ENCODE assay signal across 1 cellular context in the genomic region with DNA sequence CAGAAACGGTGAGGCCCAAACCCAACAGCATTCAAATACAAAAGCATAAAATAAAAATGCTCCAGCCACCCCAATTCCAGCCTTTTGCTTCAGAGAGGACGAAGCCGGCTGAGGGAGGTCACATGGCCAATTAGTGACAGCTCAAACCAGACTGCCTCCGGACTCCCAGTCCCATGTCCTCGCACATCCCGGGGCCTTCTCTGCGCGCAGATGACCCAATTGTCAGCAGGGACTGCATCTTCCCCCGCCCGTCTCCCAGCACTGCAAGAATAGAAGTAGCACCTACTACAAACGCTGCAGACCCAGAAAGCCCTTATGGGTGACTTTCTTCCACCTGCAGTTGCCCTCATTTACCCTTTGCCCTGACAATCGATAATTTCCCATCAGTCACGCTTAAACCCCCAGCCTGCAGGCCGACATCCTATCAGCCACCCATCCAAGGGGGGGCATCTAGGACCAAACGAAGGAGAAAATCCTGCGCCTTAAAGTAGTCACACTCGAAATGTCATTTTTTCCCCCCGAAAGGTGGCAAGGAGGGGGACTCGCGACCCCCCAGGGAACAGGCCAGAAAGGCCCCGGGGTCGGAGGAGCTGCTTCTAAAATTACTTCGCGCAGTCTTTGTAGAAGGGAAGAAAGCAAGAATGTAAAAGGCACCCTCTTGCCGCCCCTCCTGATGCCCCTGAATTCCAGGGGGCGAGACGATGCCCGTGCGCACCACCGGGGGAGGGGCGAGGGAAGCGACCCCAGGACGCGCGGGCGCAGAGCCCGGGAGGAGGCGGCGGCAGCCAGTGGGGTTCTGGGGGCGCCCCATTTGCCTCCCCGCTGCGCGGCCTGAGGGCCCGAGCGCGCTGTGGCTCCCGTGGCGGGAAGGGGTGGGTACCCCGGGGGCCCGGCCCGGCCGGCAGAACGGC.
TF ChIP-seq lines count a peak whose summit lies in the region.

No MANE protein-coding gene starts in this region.

TF ChIP-seq in HepG2, 621 proteins besides CTCF, POLR2A, EP300 and RAD21 (continued from another document and continues in another):
- TF ChIP-seq, protein P1, sequence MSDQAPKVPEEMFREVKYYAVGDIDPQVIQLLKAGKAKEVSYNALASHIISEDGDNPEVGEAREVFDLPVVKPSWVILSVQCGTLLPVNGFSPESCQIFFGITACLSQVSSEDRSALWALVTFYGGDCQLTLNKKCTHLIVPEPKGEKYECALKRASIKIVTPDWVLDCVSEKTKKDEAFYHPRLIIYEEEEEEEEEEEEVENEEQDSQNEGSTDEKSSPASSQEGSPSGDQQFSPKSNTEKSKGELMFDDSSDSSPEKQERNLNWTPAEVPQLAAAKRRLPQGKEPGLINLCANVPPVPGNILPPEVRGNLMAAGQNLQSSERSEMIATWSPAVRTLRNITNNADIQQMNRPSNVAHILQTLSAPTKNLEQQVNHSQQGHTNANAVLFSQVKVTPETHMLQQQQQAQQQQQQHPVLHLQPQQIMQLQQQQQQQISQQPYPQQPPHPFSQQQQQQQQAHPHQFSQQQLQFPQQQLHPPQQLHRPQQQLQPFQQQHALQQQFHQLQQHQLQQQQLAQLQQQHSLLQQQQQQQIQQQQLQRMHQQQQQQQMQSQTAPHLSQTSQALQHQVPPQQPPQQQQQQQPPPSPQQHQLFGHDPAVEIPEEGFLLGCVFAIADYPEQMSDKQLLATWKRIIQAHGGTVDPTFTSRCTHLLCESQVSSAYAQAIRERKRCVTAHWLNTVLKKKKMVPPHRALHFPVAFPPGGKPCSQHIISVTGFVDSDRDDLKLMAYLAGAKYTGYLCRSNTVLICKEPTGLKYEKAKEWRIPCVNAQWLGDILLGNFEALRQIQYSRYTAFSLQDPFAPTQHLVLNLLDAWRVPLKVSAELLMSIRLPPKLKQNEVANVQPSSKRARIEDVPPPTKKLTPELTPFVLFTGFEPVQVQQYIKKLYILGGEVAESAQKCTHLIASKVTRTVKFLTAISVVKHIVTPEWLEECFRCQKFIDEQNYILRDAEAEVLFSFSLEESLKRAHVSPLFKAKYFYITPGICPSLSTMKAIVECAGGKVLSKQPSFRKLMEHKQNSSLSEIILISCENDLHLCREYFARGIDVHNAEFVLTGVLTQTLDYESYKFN (CRISPR knock-in tag; conservative IDR thresholded peaks at IDR 0.05), result peak; percentile 80
- peak; percentile 64; the same call in 1 of the 2 replicates for TF ChIP-seq ZNF678 (CRISPR knock-in tag; IDR thresholded peaks at IDR 0.05)
- peak; percentile 13; the same call in 1 of the 2 replicates for TF ChIP-seq SP2 (CRISPR knock-in tag; IDR thresholded peaks at IDR 0.05)
- no peak for TF ChIP-seq CHCHD3 (CRISPR knock-in tag; IDR thresholded peaks at IDR 0.05)
- no peak for TF ChIP-seq WIZ (CRISPR knock-in tag; IDR thresholded peaks at IDR 0.05)
- TF ChIP-seq ZBTB42 (CRISPR knock-in tag; IDR thresholded peaks at IDR 0.05), result no peak
- TF ChIP-seq, protein P2, sequence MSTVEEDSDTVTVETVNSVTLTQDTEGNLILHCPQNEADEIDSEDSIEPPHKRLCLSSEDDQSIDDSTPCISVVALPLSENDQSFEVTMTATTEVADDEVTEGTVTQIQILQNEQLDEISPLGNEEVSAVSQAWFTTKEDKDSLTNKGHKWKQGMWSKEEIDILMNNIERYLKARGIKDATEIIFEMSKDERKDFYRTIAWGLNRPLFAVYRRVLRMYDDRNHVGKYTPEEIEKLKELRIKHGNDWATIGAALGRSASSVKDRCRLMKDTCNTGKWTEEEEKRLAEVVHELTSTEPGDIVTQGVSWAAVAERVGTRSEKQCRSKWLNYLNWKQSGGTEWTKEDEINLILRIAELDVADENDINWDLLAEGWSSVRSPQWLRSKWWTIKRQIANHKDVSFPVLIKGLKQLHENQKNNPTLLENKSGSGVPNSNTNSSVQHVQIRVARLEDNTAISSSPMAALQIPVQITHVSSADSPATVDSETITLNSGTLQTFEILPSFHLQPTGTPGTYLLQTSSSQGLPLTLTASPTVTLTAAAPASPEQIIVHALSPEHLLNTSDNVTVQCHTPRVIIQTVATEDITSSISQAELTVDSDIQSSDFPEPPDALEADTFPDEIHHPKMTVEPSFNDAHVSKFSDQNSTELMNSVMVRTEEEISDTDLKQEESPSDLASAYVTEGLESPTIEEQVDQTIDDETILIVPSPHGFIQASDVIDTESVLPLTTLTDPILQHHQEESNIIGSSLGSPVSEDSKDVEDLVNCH (CRISPR knock-in tag; IDR thresholded peaks at IDR 0.05), result no peak; the same call in 1 of the 2 replicates
- 0 out of 2 replicates have a peak, but pooled peaks have one; percentile 39 for TF ChIP-seq CCDC6 (CRISPR knock-in tag; IDR thresholded peaks at IDR 0.05)
- TF ChIP-seq ZNF292 (CRISPR knock-in tag; IDR thresholded peaks at IDR 0.05; ENCODE audit: borderline replicate concordance, low read depth), result peak; percentile 77
- TF ChIP-seq, protein P3, sequence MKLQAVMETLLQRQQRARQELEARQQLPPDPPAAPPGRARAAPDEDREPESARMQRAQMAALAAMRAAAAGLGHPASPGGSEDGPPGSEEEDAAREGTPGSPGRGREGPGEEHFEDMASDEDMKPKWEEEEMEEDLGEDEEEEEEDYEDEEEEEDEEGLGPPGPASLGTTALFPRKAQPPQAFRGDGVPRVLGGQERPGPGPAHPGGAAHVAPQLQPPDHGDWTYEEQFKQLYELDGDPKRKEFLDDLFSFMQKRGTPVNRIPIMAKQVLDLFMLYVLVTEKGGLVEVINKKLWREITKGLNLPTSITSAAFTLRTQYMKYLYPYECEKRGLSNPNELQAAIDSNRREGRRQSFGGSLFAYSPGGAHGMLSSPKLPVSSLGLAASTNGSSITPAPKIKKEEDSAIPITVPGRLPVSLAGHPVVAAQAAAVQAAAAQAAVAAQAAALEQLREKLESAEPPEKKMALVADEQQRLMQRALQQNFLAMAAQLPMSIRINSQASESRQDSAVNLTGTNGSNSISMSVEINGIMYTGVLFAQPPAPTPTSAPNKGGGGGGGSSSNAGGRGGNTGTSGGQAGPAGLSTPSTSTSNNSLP (IDR thresholded peaks at IDR 0.05; ENCODE audit: low read depth, low read length), result no peak
- TF ChIP-seq ZNF253 (CRISPR knock-in tag; IDR thresholded peaks at IDR 0.05; ENCODE audit: borderline replicate concordance), result 0 out of 2 replicates have a peak, but pooled peaks have one; percentile 26
- TF ChIP-seq, protein P4, sequence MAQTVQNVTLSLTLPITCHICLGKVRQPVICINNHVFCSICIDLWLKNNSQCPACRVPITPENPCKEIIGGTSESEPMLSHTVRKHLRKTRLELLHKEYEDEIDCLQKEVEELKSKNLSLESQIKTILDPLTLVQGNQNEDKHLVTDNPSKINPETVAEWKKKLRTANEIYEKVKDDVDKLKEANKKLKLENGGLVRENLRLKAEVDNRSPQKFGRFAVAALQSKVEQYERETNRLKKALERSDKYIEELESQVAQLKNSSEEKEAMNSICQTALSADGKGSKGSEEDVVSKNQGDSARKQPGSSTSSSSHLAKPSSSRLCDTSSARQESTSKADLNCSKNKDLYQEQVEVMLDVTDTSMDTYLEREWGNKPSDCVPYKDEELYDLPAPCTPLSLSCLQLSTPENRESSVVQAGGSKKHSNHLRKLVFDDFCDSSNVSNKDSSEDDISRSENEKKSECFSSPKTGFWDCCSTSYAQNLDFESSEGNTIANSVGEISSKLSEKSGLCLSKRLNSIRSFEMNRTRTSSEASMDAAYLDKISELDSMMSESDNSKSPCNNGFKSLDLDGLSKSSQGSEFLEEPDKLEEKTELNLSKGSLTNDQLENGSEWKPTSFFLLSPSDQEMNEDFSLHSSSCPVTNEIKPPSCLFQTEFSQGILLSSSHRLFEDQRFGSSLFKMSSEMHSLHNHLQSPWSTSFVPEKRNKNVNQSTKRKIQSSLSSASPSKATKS (CRISPR knock-in tag; IDR thresholded peaks at IDR 0.05), result no peak
- peak; percentile 57; the same call in 1 of the 2 replicates for TF ChIP-seq YEATS4 (CRISPR knock-in tag; IDR thresholded peaks at IDR 0.05; ENCODE audit: borderline replicate concordance)
- TF ChIP-seq, protein P5, sequence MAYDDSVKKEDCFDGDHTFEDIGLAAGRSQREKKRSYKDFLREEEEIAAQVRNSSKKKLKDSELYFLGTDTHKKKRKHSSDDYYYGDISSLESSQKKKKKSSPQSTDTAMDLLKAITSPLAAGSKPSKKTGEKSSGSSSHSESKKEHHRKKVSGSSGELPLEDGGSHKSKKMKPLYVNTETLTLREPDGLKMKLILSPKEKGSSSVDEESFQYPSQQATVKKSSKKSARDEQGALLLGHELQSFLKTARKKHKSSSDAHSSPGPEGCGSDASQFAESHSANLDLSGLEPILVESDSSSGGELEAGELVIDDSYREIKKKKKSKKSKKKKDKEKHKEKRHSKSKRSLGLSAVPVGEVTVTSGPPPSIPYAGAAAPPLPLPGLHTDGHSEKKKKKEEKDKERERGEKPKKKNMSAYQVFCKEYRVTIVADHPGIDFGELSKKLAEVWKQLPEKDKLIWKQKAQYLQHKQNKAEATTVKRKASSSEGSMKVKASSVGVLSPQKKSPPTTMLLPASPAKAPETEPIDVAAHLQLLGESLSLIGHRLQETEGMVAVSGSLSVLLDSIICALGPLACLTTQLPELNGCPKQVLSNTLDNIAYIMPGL (CRISPR knock-in tag; IDR thresholded peaks at IDR 0.05; ENCODE audit: borderline replicate concordance in 1 of 2, low read depth in 1 of 2), result peak; percentile 48 to 65; a peak in 2 of 4 replicates
- no peak for TF ChIP-seq NR3C1 (CRISPR knock-in tag; IDR thresholded peaks at IDR 0.05)
- TF ChIP-seq MYC (CRISPR knock-in tag; IDR thresholded peaks at IDR 0.05; ENCODE audit: borderline replicate concordance), result no peak; the same call in 1 of the 2 replicates
- peak; percentile 80 for TF ChIP-seq ARNTL (CRISPR knock-in tag; IDR thresholded peaks at IDR 0.05)
- TF ChIP-seq MATR3 (CRISPR knock-in tag; IDR thresholded peaks at IDR 0.05), result no peak
- TF ChIP-seq ARNT2 (CRISPR knock-in tag; IDR thresholded peaks at IDR 0.05; ENCODE audit: low read depth), result peak; percentile 49
- TF ChIP-seq, protein P6, sequence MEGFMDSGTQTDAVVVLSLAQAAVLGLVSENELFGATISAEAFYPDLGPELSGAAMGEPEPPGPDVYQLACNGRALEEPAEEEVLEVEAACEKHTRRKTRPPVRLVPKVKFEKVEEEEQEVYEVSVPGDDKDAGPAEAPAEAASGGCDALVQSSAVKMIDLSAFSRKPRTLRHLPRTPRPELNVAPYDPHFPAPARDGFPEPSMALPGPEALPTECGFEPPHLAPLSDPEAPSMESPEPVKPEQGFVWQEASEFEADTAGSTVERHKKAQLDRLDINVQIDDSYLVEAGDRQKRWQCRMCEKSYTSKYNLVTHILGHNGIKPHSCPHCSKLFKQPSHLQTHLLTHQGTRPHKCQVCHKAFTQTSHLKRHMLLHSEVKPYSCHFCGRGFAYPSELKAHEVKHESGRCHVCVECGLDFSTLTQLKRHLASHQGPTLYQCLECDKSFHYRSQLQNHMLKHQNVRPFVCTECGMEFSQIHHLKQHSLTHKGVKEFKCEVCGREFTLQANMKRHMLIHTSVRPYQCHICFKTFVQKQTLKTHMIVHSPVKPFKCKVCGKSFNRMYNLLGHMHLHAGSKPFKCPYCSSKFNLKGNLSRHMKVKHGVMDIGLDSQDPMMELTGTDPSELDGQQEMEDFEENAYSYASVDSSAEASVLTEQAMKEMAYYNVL (CRISPR knock-in tag; IDR thresholded peaks at IDR 0.05; ENCODE audit: borderline replicate concordance), result no peak
- peak; percentile 68; the same call in 1 of the 2 replicates for TF ChIP-seq SAFB2 (CRISPR knock-in tag; IDR thresholded peaks at IDR 0.05; ENCODE audit: borderline replicate concordance, low read depth)
- no peak for TF ChIP-seq ZNF572 (CRISPR knock-in tag; IDR thresholded peaks at IDR 0.05)
- TF ChIP-seq, protein P7, sequence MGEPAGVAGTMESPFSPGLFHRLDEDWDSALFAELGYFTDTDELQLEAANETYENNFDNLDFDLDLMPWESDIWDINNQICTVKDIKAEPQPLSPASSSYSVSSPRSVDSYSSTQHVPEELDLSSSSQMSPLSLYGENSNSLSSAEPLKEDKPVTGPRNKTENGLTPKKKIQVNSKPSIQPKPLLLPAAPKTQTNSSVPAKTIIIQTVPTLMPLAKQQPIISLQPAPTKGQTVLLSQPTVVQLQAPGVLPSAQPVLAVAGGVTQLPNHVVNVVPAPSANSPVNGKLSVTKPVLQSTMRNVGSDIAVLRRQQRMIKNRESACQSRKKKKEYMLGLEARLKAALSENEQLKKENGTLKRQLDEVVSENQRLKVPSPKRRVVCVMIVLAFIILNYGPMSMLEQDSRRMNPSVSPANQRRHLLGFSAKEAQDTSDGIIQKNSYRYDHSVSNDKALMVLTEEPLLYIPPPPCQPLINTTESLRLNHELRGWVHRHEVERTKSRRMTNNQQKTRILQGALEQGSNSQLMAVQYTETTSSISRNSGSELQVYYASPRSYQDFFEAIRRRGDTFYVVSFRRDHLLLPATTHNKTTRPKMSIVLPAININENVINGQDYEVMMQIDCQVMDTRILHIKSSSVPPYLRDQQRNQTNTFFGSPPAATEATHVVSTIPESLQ (CRISPR knock-in tag; conservative IDR thresholded peaks at IDR 0.05), result no peak
- no peak for TF ChIP-seq ZNF552 (CRISPR knock-in tag; IDR thresholded peaks at IDR 0.05; ENCODE audit: borderline replicate concordance)
- TF ChIP-seq ZNF766 (CRISPR knock-in tag; IDR thresholded peaks at IDR 0.05; ENCODE audit: borderline replicate concordance), result peak; percentile 74; the same call in 1 of the 2 replicates
- 0 out of 2 replicates have a peak, but pooled peaks have one; percentile 31 for TF ChIP-seq ISL2 (CRISPR knock-in tag; IDR thresholded peaks at IDR 0.05)
- TF ChIP-seq ZNF790 (CRISPR knock-in tag; IDR thresholded peaks at IDR 0.05; ENCODE audit: borderline replicate concordance), result no peak
- TF ChIP-seq, protein P8, sequence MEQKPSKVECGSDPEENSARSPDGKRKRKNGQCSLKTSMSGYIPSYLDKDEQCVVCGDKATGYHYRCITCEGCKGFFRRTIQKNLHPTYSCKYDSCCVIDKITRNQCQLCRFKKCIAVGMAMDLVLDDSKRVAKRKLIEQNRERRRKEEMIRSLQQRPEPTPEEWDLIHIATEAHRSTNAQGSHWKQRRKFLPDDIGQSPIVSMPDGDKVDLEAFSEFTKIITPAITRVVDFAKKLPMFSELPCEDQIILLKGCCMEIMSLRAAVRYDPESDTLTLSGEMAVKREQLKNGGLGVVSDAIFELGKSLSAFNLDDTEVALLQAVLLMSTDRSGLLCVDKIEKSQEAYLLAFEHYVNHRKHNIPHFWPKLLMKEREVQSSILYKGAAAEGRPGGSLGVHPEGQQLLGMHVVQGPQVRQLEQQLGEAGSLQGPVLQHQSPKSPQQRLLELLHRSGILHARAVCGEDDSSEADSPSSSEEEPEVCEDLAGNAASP (CRISPR knock-in tag; IDR thresholded peaks at IDR 0.05; ENCODE audit: borderline replicate concordance), result peak; percentile 99; the same call in 1 of the 2 replicates
- TF ChIP-seq, protein P9, sequence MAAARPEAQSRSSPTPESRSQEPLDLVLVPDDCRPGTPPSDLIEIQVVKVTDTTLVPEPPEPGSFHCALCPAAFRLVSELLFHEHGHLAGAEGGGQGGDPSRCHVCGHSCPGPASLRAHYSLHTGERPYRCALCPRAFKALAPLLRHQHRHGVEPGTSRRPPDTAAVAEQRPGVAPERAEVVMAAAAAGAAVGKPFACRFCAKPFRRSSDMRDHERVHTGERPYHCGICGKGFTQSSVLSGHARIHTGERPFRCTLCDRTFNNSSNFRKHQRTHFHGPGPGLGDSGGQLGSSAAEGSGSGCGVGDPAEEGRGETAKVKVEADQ (CRISPR knock-in tag; IDR thresholded peaks at IDR 0.05; ENCODE audit: borderline replicate concordance), result no peak
- TF ChIP-seq, protein P10, sequence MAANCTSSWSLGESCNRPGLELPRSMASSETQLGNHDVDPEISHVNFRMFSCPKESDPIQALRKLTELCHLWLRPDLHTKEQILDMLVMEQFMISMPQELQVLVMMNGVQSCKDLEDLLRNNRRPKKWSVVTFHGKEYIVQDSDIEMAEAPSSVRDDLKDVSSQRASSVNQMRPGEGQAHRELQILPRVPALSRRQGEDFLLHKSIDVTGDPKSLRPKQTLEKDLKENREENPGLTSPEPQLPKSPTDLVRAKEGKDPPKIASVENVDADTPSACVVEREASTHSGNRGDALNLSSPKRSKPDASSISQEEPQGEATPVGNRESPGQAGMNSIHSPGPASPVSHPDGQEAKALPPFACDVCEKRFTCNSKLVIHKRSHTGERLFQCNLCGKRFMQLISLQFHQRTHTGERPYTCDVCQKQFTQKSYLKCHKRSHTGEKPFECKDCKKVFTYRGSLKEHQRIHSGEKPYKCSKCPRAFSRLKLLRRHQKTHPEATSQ (CRISPR knock-in tag; IDR thresholded peaks at IDR 0.05; ENCODE audit: borderline replicate concordance), result peak; percentile 45; the same call in 1 of the 2 replicates
- TF ChIP-seq ZNF564 (CRISPR knock-in tag; IDR thresholded peaks at IDR 0.05), result peak; percentile 60
